Comparison of ENCODE assay signal across 8 cellular contexts in the genomic region with DNA sequence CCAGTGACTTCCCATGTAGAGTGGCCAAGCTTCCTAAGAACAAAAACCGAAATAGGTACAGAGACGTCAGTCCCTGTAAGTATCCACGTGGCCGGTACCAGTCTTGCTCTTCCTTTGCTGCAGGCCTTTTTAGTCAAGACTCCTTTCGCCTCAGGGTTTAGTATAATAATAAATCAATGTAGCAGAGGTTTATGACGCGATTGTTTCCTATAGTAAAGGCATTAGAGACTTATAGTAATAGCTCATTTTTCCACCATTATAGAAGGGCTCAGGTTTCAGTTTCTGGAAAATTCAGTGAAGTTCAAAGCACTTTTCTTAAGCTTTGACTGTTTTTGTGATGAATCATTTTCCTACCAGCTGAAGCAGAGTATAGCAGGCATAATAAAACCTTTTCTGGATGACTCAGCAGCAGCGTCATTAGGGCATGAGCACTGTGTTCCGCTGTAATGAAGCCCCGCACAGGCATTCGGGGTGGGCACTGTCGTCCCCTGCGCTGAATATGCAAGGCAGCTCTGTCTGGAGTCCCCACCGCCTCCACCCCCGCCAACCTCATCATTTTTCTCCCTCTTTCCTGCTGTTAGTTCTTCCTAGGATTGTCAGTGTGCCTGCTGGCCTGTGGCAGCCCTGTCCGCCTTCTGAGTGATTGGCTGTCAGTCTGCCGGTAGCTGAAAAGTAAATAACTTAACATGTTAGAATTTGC. TPM values are rescaled to one million over a fixed set of nuclear protein-coding genes. Genes with fewer than 3 reads are reported as not detected.
DNase-seq lines count a peak whose midpoint lies in the region; ATAC-seq, FAIRE-seq and TF ChIP-seq lines count a peak whose summit lies in the region.

No MANE protein-coding gene starts in this region.

- peaks cover 7% of the 10 kb centered on the region; the same call in 1 of the 2 replicates for H3K4me1 ChIP-seq in GM12878 (ENCODE audit: control insufficient read depth, insufficient read depth, low read length)
- H3K4me1 ChIP-seq in naive thymus-derived CD4-positive, alpha-beta T cell (ENCODE audit: control insufficient read depth in 2 of 2, insufficient read depth in 2 of 2, low read length in 2 of 2) = peaks cover 0 to 3% of the 10 kb centered on the region in 2 donors

- H3K27ac Mint-ChIP-seq in naive thymus-derived CD4-positive, alpha-beta T cell = peak overlapping the region in 8 of 9 donors; percentile 6 to 86 (median 48)

- H2AFZ ChIP-seq in GM12878 (ENCODE audit: control insufficient read depth, low read depth, low read length) = no peak overlapping the region

- peak overlapping the region in 2 of 10 donors; percentile 25 to 40 for H3K4me3 Mint-ChIP-seq in naive thymus-derived CD4-positive, alpha-beta T cell

- WGBS in GM12878 (ENCODE audit: insufficient coverage, insufficient replicate concordance, low lambda C conversion rate, missing lambda C conversion rate) = 13% methylated on average over 17 of the region's 17 CpGs

- peaks cover 9 to 38% (median 20%) of the 10 kb centered on the region in 5 donors for H3K36me3 Mint-ChIP-seq in naive thymus-derived CD4-positive, alpha-beta T cell

- H3K79me2 ChIP-seq in GM12878 (ENCODE audit: control insufficient read depth, insufficient read depth, low read length) = peaks cover 38% of the 10 kb centered on the region

- DNase-seq in GM04503 (ENCODE audit: low read depth) (peak; percentile 81), SK-MEL-5 (ENCODE audit: low read depth, low spot score) (peak; percentile 13), GM12878 (ENCODE audit: low read depth, low spot score) (no peak), stromal cell of bone marrow (ENCODE audit: low read depth) (peak; percentile 94), NCI-H2171 treated with DMSO at 0.1 percent for 48 hours (lab: John Stamatoyannopoulos, UW) (no peak), germinal center (ENCODE audit: low spot score) (no peak), NCI-H1105 (lab: John Stamatoyannopoulos, UW) (no peak)
- DNase-seq in naive thymus-derived CD4-positive, alpha-beta T cell = peak in 1 of 9 donors; percentile 62

- FAIRE-seq in GM12878 (lab: Jason Lieb, UNC) = no peak

- H3K27ac ChIP-seq in GM12878 (ENCODE audit: control insufficient read depth, insufficient read depth) = peak overlapping the region; percentile 14
- H3K27ac ChIP-seq in naive thymus-derived CD4-positive, alpha-beta T cell (ENCODE audit: low read depth, low read length) = no peak overlapping the region

- in situ Hi-C loops in SK-MEL-5 (cut with HindIII; ENCODE audit: low pct_unique_long_range_greater_than_20kb, low sequenced_read_pairs) (no loop called here), GM12878 (cut with MboI) (no loop called here)

- intact Hi-C loops in GM12878 (cut with micrococcal nuclease; ENCODE audit: unreplicated experiment) = no loop called here
- intact Hi-C loops in naive thymus-derived CD4-positive, alpha-beta T cell (cut with micrococcal nuclease) = no loop called here

- CTCF ChIA-PET in GM12878 (lab: Yijun Ruan, JAX) = interaction anchor here (1.0 to 2.6 kb wide), 8 partner anchors 11 to 57 kb away, joined by 3 to 7 read pairs (median 4); no protein-coding TSS in a partner anchor
- CTCF ChIA-PET in naive thymus-derived CD4-positive, alpha-beta T cell (lab: Charles Lee) = interaction anchor here (1.1 kb wide), 1 partner anchor 379 kb away, joined by 3 read pairs; no protein-coding TSS in a partner anchor

- H3K4me1 Mint-ChIP-seq in naive thymus-derived CD4-positive, alpha-beta T cell = peaks cover 30 to 65% (median 48%) of the 10 kb centered on the region in 7 donors

- TF ChIP-seq POLR2A in GM12878 (IDR thresholded peaks at IDR 0.05; ENCODE audit: low read depth, low read length) = no peak

- no peak overlapping the region for H3K9ac ChIP-seq in GM12878 (ENCODE audit: control insufficient read depth, insufficient read depth, low read length)

- H3K4me2 ChIP-seq in GM12878 (ENCODE audit: control insufficient read depth, insufficient read depth) = no peak overlapping the region

- POLR2A ChIA-PET in GM12878 (lab: Charles Lee) = interaction anchor here (0.6 to 1.5 kb wide), 3 partner anchors 10 to 57 kb away, joined by 3 to 7 read pairs (median 3); no protein-coding TSS in a partner anchor
- POLR2A ChIA-PET in naive thymus-derived CD4-positive, alpha-beta T cell (lab: Charles Lee) = interaction anchor here (0.6 to 5.6 kb wide), 3 partner anchors 12 to 50 kb away, joined by 3 to 24 read pairs (median 4); partner anchors contain the start of gene PTPN1

- ATAC-seq in GM12878 = peak; percentile 71
- ATAC-seq in naive thymus-derived CD4-positive, alpha-beta T cell = no peak

- H3K9me3 Mint-ChIP-seq in naive thymus-derived CD4-positive, alpha-beta T cell = no peaks in the 10 kb centered on the region

- H3K36me3 ChIP-seq in GM12878 (ENCODE audit: control insufficient read depth in 2 of 2, insufficient read depth in 2 of 2, low read length in 1 of 2) = peaks cover 13 to 42% of the 10 kb centered on the region in 2 experiments
- peaks cover 8 to 54% (median 19%) of the 10 kb centered on the region in 3 experiments for H3K36me3 ChIP-seq in naive thymus-derived CD4-positive, alpha-beta T cell (ENCODE audit: control insufficient read depth in 2 of 3, insufficient read depth in 3 of 3, low read length in 3 of 3)

- H3K9me3 ChIP-seq in GM12878 (replicated peaks; ENCODE audit: control insufficient read depth, insufficient read depth, low read length) = no peaks in the 10 kb centered on the region; the same call in 2 of the 3 replicates
- no peaks in the 10 kb centered on the region for H3K9me3 ChIP-seq in naive thymus-derived CD4-positive, alpha-beta T cell (ENCODE audit: control insufficient read depth in 2 of 3, low read length in 3 of 3)

- SMC1A ChIA-PET in GM12878 (lab: Charles Lee; ENCODE audit: uncharacterized antibody, unreplicated experiment) = interaction anchor here (1.3 to 73.1 kb wide), 2 partner anchors 9 to 53 kb away, joined by 3 to 2799 read pairs; partner anchors contain the start of gene PTPN1

- no peaks in the 10 kb centered on the region for H4K20me1 ChIP-seq in GM12878 (ENCODE audit: control insufficient read depth, insufficient read depth)

- TF ChIP-seq EP300 in GM12878 (IDR thresholded peaks at IDR 0.05; ENCODE audit: borderline replicate concordance in 1 of 2, control insufficient read depth in 1 of 2, low read depth in 2 of 2, low read length in 2 of 2) = no peak

- TF ChIP-seq CTCF in GM12878 (IDR thresholded peaks at IDR 0.05 in 2 of 3, conservative IDR thresholded peaks at IDR 0.05 in 1 of 3; ENCODE audit: control insufficient read depth in 2 of 3, extremely low read depth in 1 of 3, insufficient read depth in 1 of 3, low read depth in 3 of 3, low read length in 3 of 3) = no peak

- BruUV-seq in GM12878 (replicated peaks; lab: Mats Ljungman, UMichigan) = no TSS peak

- no peak overlapping the region for H3K4me3 ChIP-seq in GM12878
- H3K4me3 ChIP-seq in naive thymus-derived CD4-positive, alpha-beta T cell (ENCODE audit: low read length) = no peak overlapping the region

- TF ChIP-seq RAD21 in GM12878 (IDR thresholded peaks at IDR 0.05; ENCODE audit: insufficient read depth, low read depth, low read length) = no peak

- no peaks in the 10 kb centered on the region for H3K27me3 ChIP-seq in GM12878 (replicated peaks in 1 of 2; ENCODE audit: control insufficient read depth in 2 of 2, insufficient read depth in 2 of 2, low read length in 1 of 2)
- H3K27me3 ChIP-seq in naive thymus-derived CD4-positive, alpha-beta T cell (ENCODE audit: control insufficient read depth in 2 of 2, insufficient read depth in 2 of 2, low read length in 2 of 2) = no peaks in the 10 kb centered on the region

- H3K27me3 Mint-ChIP-seq in naive thymus-derived CD4-positive, alpha-beta T cell = no peaks in the 10 kb centered on the region

- RAD21 ChIA-PET in GM12878 (lab: Charles Lee; ENCODE audit: unreplicated experiment) = interaction anchor here (1.1 to 1.3 kb wide), 3 partner anchors 14 to 44 kb away, joined by 3 read pairs; no protein-coding TSS in a partner anchor

TF ChIP-seq in GM12878, 131 proteins besides CTCF, POLR2A, EP300 and RAD21 (continues in another document):
- peak; percentile 66; the same call in 1 of the 2 replicates for TF ChIP-seq NFIC (IDR thresholded peaks at IDR 0.05; ENCODE audit: low read depth, low read length)

RNA-seq across cellular contexts. Expression of gene PTPN1, which starts 51.3 kb away (rescaled TPM):
- total RNA-seq in SK-MEL-5 (2014; rRNA removed; shearing (Covaris generic)) = 118 and 121 TPM in 2 replicates
- polyA plus RNA-seq in SK-MEL-5 (2015; cell fraction: cytosol; rRNA removed) = 66.3 and 77.9 TPM in 2 replicates
- polyA plus RNA-seq in SK-MEL-5 (2015; cell fraction: nucleus; rRNA removed) = 55.0 and 56.7 TPM in 2 replicates
- total RNA-seq in GM12878 (2013; cell fraction: nucleolus; rRNA removed) = 69.6 and 70.9 TPM in 2 replicates
- total RNA-seq in GM12878 (2014; rRNA removed) (61.1 and 66.4 TPM in 2 replicates), GM12878 (2014; rRNA removed; fragmentation: Illumina TruSeq; extraction: Trizol) (45.9 and 47.0 TPM in 2 replicates), GM12878 (2021) (72.8 and 74.7 TPM in 2 replicates)
- 32.2 TPM for polyA plus RNA-seq in GM12878 (2011; ENCODE audit: low read depth)
- polyA plus RNA-seq in GM12878 (2011; rRNA removed) (33.1 and 40.4 TPM in 2 replicates), GM12878 (2014; fragmentation: Illumina TruSeq; extraction: Trizol) (66.7 and 72.2 TPM in 2 replicates), GM12878 (2014; fragmentation: Nextera tagmentation; extraction: Ambion mirVana) (10 to 100 TPM; 15.9 to 20.2 TPM), GM12878 (2014; rRNA removed) (57.6 and 57.8 TPM in 2 replicates), GM12878 (2016; fragmentation: Nextera tagmentation; extraction: Ambion mirVana) (10 to 100 TPM; 37.7 to 40.8 TPM)
- 37.7 and 41.0 TPM in 2 replicates for polyA plus RNA-seq in GM12878 (2011; cell fraction: cytosol; rRNA removed)
- 52.3 and 57.0 TPM in 2 replicates for polyA plus RNA-seq in GM12878 (2011; cell fraction: nucleus; rRNA removed)
- 49.6 and 58.1 TPM in 2 replicates for polyA plus RNA-seq in GM12878 (2012)
- 29.8 and 31.8 TPM in 2 replicates for polyA minus RNA-seq in GM12878 (2011; rRNA and poly(A)+ RNA removed)
- 12.2 and 13.9 TPM in 2 replicates for polyA minus RNA-seq in GM12878 (2011; cell fraction: cytosol; rRNA and poly(A)+ RNA removed)
- 10.9 and 16.2 TPM in 2 replicates for polyA minus RNA-seq in GM12878 (2011; cell fraction: nucleus; rRNA and poly(A)+ RNA removed)
- total RNA-seq in naive thymus-derived CD4-positive, alpha-beta T cell = 10 to 100 TPM; 53.9 to 80.5 (median 60.2) TPM
- 10 to 100 TPM; 30.4 to 34.7 TPM for polyA plus RNA-seq in naive thymus-derived CD4-positive, alpha-beta T cell

Comparison
In these comparisons a context has a peak if more than half of its experiments do, and no peak if none do; other contexts are left out.
1. DNase-seq: peak in GM04503 (single experiment), SK-MEL-5 (single experiment) and stromal cell of bone marrow (single experiment); none in GM12878 (single experiment), NCI-H2171 treated with DMSO at 0.1 percent for 48 hours (single experiment), germinal center (single experiment) and NCI-H1105 (single experiment).